ENCODE assay signal across 8 cellular contexts in genomic region chr7:27166475-27167169, GRCh38. TPM values are rescaled to one million over a fixed set of nuclear protein-coding genes. Genes with fewer than 3 reads are reported as not detected.
A peak's percentile ranks its signal among the peaks of the same experiment; 100 is the strongest.
DNase-seq lines count a peak whose midpoint lies in the region; ATAC-seq and TF ChIP-seq lines count a peak whose summit lies in the region.

No MANE protein-coding gene starts in this region.

- H3K4me3 ChIP-seq in epithelial cell of proximal tubule (ENCODE audit: low read depth, low read length) (peak overlapping the region; percentile 74), prostate gland (peak overlapping the region; percentile 61 to 80), BE2C (ENCODE audit: low read depth, low read length) (no peak overlapping the region)

- peak overlapping the region; percentile 96 for H3K27ac ChIP-seq in prostate gland

- in situ Hi-C loops in Caki2 (cut with HindIII; ENCODE audit: low pct_unique_long_range_greater_than_20kb, low sequenced_read_pairs) = no loop called here

- H3K27me3 ChIP-seq in prostate gland (replicated peaks; ENCODE audit: insufficient read depth) (no peaks in the 10 kb centered on the region), BE2C (peaks cover 100% of the 10 kb centered on the region)

- no peak for TF ChIP-seq POLR2A in prostate gland (IDR thresholded peaks at IDR 0.05)

- TF ChIP-seq CTCF in epithelial cell of proximal tubule (conservative IDR thresholded peaks at IDR 0.05; ENCODE audit: low read depth, low read length) (no peak), prostate gland (IDR thresholded peaks at IDR 0.05) (no peak), BE2C (IDR thresholded peaks at IDR 0.05; ENCODE audit: low read depth, low read length) (no peak)

- H3K9me3 ChIP-seq in prostate gland (no peaks in the 10 kb centered on the region), BE2C (no peaks in the 10 kb centered on the region)

- intact Hi-C loops in prostate gland (cut with DNase I) = loop anchor here (5.0 kb wide), 1 partner anchor 964 kb away; the partner anchor contains the start of genes CBX3 and HNRNPA2B1

- no peaks in the 10 kb centered on the region for H3K4me1 ChIP-seq in prostate gland (replicated peaks)
- no peaks in the 10 kb centered on the region for H3K4me1 ChIP-seq in BE2C

- DNase-seq in Caki2 (ENCODE audit: low read depth) (peak; percentile 50), LoVo (ENCODE audit: low spot score) (peak; percentile 82), epithelial cell of proximal tubule (ENCODE audit: low read depth) (no peak), prostate gland (ENCODE audit: low spot score) (no peak), BE2C (no peak), NCI-H187 (lab: John Stamatoyannopoulos, UW) (no peak)
- DNase-seq in activated CD4-positive, alpha-beta T cell treated with anti-CD3 and anti-CD28 coated beads, Interleukin-2, amount 50 U/mL, for 48 hours = no peak

- no peaks in the 10 kb centered on the region for H3K36me3 ChIP-seq in prostate gland
- H3K36me3 ChIP-seq in BE2C = no peaks in the 10 kb centered on the region

- 6% methylated on average over 41 of the region's 41 CpGs for WGBS in prostate gland

- no peak for ATAC-seq in GM19351 (IDR thresholded peaks at IDR 0.05; ENCODE audit: unreplicated experiment)

RNA-seq across cellular contexts. Expression of gene HOXA9, which starts 1.3 kb away (rescaled TPM):
- 46.9 and 62.2 TPM in 2 replicates for total RNA-seq in Caki2 (2014; rRNA removed; shearing (Covaris generic); ENCODE audit: low replicate concordance)
- total RNA-seq in epithelial cell of proximal tubule (82.4 and 104 TPM in 2 replicates), prostate gland (10 to 100 TPM; 14.7 to 57.0 TPM)
- not detected for polyA plus RNA-seq in BE2C (2012; ENCODE audit: insufficient read depth, insufficient read length, low read depth)

RNA-seq across cellular contexts. Expression of gene HOXA10, which starts 7.5 kb away (rescaled TPM):
- 22.1 and 31.5 TPM in 2 replicates for total RNA-seq in Caki2 (2014; rRNA removed; shearing (Covaris generic); ENCODE audit: low replicate concordance)
- total RNA-seq in epithelial cell of proximal tubule (36.7 and 51.7 TPM in 2 replicates), prostate gland (10 to 100 TPM; 25.8 to 65.6 TPM)
- not detected for polyA plus RNA-seq in BE2C (2012; ENCODE audit: insufficient read depth, insufficient read length, low read depth)

RNA-seq across cellular contexts. Expression of gene HOXA7, which starts 10.1 kb away (rescaled TPM):
- 5.1 TPM in 1 of 2 replicates, not detected in the other for total RNA-seq in Caki2 (2014; rRNA removed; shearing (Covaris generic); ENCODE audit: low replicate concordance)
- total RNA-seq in epithelial cell of proximal tubule (21.4 and 27.9 TPM in 2 replicates), prostate gland (1 to 10 TPM; 2.2 to 4.6 TPM)
- not detected for polyA plus RNA-seq in BE2C (2012; ENCODE audit: insufficient read depth, insufficient read length, low read depth)

RNA-seq across cellular contexts. Expression of gene HOXA3, which starts 14.2 kb away (rescaled TPM):
- 3.3 and 32.9 TPM in 2 replicates for total RNA-seq in Caki2 (2014; rRNA removed; shearing (Covaris generic); ENCODE audit: low replicate concordance)
- total RNA-seq in epithelial cell of proximal tubule (14.4 and 33.2 TPM in 2 replicates), prostate gland (1 to 10 TPM; 2.8 to 3.1 TPM)
- not detected for polyA plus RNA-seq in BE2C (2012; ENCODE audit: insufficient read depth, insufficient read length, low read depth)

RNA-seq across cellular contexts. Expression of gene HOXA11, which starts 18.4 kb away (rescaled TPM):
- not detected in 2 replicates for total RNA-seq in Caki2 (2014; rRNA removed; shearing (Covaris generic); ENCODE audit: low replicate concordance)
- total RNA-seq in epithelial cell of proximal tubule (10.7 and 12.5 TPM in 2 replicates), prostate gland (1 to 10 TPM; 8.5 to 9.8 TPM)
- not detected for polyA plus RNA-seq in BE2C (2012; ENCODE audit: insufficient read depth, insufficient read length, low read depth)

Comparison
In these comparisons a context has a peak if more than half of its experiments do, and no peak if none do; other contexts are left out.
1. DNase-seq: peak in Caki2 (single experiment) and LoVo (single experiment); none in epithelial cell of proximal tubule (single experiment), prostate gland (single experiment), BE2C (single experiment), NCI-H187 (0 of 2) and activated CD4-positive, alpha-beta T cell treated with anti-CD3 and anti-CD28 coated beads, Interleukin-2, amount 50 U/mL, for 48 hours (0 of 2).